8 cellular contexts compared by ENCODE assay signal in genomic region chr9:65675589-65676021, GRCh38. TPM values are rescaled to one million over a fixed set of nuclear protein-coding genes. Genes with fewer than 3 reads are reported as not detected.
DNase-seq lines count a peak whose midpoint lies in the region; ATAC-seq and TF ChIP-seq lines count a peak whose summit lies in the region.
"Not testable (repeated sequence)": the region's sequence is repeated elsewhere in the genome, so short reads cannot be mapped to it uniquely, and the experiment has no call there.

ZNG1E (plus strand) TSS chr9:65675928; CDS start chr9:65675977, 49 bp downstream.

- H3K56ac ChIP-seq in H9 (ENCODE audit: insufficient read length, low read depth, low read length) = not testable (repeated sequence)

- intact Hi-C loops in right cardiac atrium (cut with DNase I) = not testable (repeated sequence)

- H3K4me3 Mint-ChIP-seq in H9 = peak within 1 kb of the TSS; percentile 62 to 75
- H3K4me3 Mint-ChIP-seq in activated T-cell treated with anti-CD3 and anti-CD28 coated beads, Interleukin-2, amount 50 U/mL, for 4 hours = peak within 1 kb of the TSS; percentile 78
- peak within 1 kb of the TSS; percentile 91 for H3K4me3 Mint-ChIP-seq in neural crest cell

- H2BK15ac ChIP-seq in H9 (ENCODE audit: low read depth, low read length) = not testable (repeated sequence)

- not testable (repeated sequence) for H2AFZ ChIP-seq in H9 (ENCODE audit: low read length)

- not testable (repeated sequence) for H3K27me3 Mint-ChIP-seq in H9 (ENCODE audit: low read depth); activated T-cell treated with anti-CD3 and anti-CD28 coated beads, Interleukin-2, amount 50 U/mL, for 4 hours (ENCODE audit: low read depth); neural crest cell (ENCODE audit: low read depth)

- H3K79me1 ChIP-seq in H9 (ENCODE audit: insufficient read depth, low read depth, low read length, poor library complexity, severe bottlenecking) = not testable (repeated sequence)

- H3K4me1 ChIP-seq in H9 (ENCODE audit: insufficient read depth, low read length); right cardiac atrium (ENCODE audit: control insufficient read depth, insufficient read depth, low read length): not testable (repeated sequence)

- CTCF ChIA-PET in AG04450 (lab: Charles Lee) = not testable (repeated sequence)

- not testable (repeated sequence) for H3K4ac ChIP-seq in H9 (ENCODE audit: low read depth, low read length)

- not testable (repeated sequence) for H2AK5ac ChIP-seq in H9 (ENCODE audit: insufficient read length, low read length)

- not testable (repeated sequence) for H3K9ac ChIP-seq in H9 (ENCODE audit: extremely low read depth, insufficient read length, low read length)

- not testable (repeated sequence) for H3K27ac Mint-ChIP-seq in H9; neural crest cell (ENCODE audit: unreplicated experiment)

- TF ChIP-seq CTCF in AG04450 (IDR thresholded peaks at IDR 0.05; ENCODE audit: low read depth, low read length); H9 (conservative IDR thresholded peaks at IDR 0.05); neural crest cell (conservative IDR thresholded peaks at IDR 0.05): not testable (repeated sequence)

- not testable (repeated sequence) for H3K9me3 Mint-ChIP-seq in H9; activated T-cell treated with anti-CD3 and anti-CD28 coated beads, Interleukin-2, amount 50 U/mL, for 4 hours; neural crest cell

- not testable (repeated sequence) for H3K4me2 ChIP-seq in H9 (ENCODE audit: insufficient read depth, insufficient read length, low read length)

- H4K8ac ChIP-seq in H9 (replicated peaks; ENCODE audit: insufficient read length, low read depth, low read length) = not testable (repeated sequence)

- not testable (repeated sequence) for H3K23ac ChIP-seq in H9 (ENCODE audit: insufficient read length, low read depth, low read length)

- not testable (repeated sequence) for H2BK5ac ChIP-seq in H9 (ENCODE audit: insufficient read length, low read length)

- not testable (repeated sequence) for H3K79me2 ChIP-seq in H9 (ENCODE audit: insufficient read depth, low read length)

- H4K91ac ChIP-seq in H9 (ENCODE audit: insufficient read length, low read depth, low read length) = not testable (repeated sequence)

- not testable (repeated sequence) for H3K18ac ChIP-seq in H9 (ENCODE audit: insufficient read length, low read depth, low read length)

- not testable (repeated sequence) for H3K23me2 ChIP-seq in H9 (ENCODE audit: insufficient read length, low read depth, low read length, poor library complexity, severe bottlenecking)

- not testable (repeated sequence) for DNase-seq in AG04450 (ENCODE audit: low read depth, low spot score)
- DNase-seq in H9 (peak; percentile 61), SK-N-DZ (ENCODE audit: low spot score) (peak; percentile 35), dedifferentiated amniotic fluid mesenchymal stem cell (ENCODE audit: extremely low spot score) (peak; percentile 13), right cardiac atrium (peak; percentile 46 to 72 (median 68)), neural crest cell (ENCODE audit: low read depth, low spot score) (peak; percentile 16)
- peak; percentile 66 for DNase-seq in activated T-cell treated with anti-CD3 and anti-CD28 coated beads, Interleukin-2, amount 50 U/mL, for 4 hours
- peak; percentile 25 to 41 (median 31) for DNase-seq in stimulated activated CD4-positive, alpha-beta T cell treated with anti-CD3 and anti-CD28 coated beads, TNF-alpha, amount 100 ng/mL, for 1 hour (ENCODE audit: low read depth in 3 of 3, low spot score in 1 of 3)

- H3K4me1 Mint-ChIP-seq in H9; activated T-cell treated with anti-CD3 and anti-CD28 coated beads, Interleukin-2, amount 50 U/mL, for 4 hours (ENCODE audit: low read depth); neural crest cell: not testable (repeated sequence)

- not testable (repeated sequence) for H2BK12ac ChIP-seq in H9 (ENCODE audit: insufficient read length, low read depth, low read length)

- H3K27ac ChIP-seq in AG04450 (ENCODE audit: low read depth, low read length); H9 (ENCODE audit: insufficient read length, low read depth, low read length): not testable (repeated sequence)
- peak within 1 kb of the TSS; percentile 85 for H3K27ac ChIP-seq in right cardiac atrium (ENCODE audit: low read length)

- H2BK120ac ChIP-seq in H9 (ENCODE audit: low read depth, low read length, poor library complexity, severe bottlenecking) = not testable (repeated sequence)

- not testable (repeated sequence) for H3K36me3 Mint-ChIP-seq in H9 (ENCODE audit: insufficient read depth in 1 of 3, low read depth in 3 of 3); activated T-cell treated with anti-CD3 and anti-CD28 coated beads, Interleukin-2, amount 50 U/mL, for 4 hours (ENCODE audit: insufficient read depth); neural crest cell (ENCODE audit: low read depth)

- H4K5ac ChIP-seq in H9 (ENCODE audit: insufficient read length, low read depth, low read length) = not testable (repeated sequence)

- not testable (repeated sequence) for H2BK20ac ChIP-seq in H9 (ENCODE audit: low read depth, low read length, poor library complexity, severe bottlenecking)

- ATAC-seq in activated T-cell treated with anti-CD3 and anti-CD28 coated beads, Interleukin-2, amount 50 U/mL, for 4 hours; right cardiac atrium: not testable (repeated sequence)

- not testable (repeated sequence) for H3K14ac ChIP-seq in H9 (ENCODE audit: insufficient read depth, low read length)

- POLR2A ChIA-PET in AG04450 (lab: Yijun Ruan, JAX) = not testable (repeated sequence)

- H3K4me3 ChIP-seq in AG04450 (ENCODE audit: low read depth, low read length) (peak within 1 kb of the TSS; percentile 60), right cardiac atrium (ENCODE audit: low read length) (peak within 1 kb of the TSS; percentile 57)

- H4K20me1 ChIP-seq in H9 (ENCODE audit: control insufficient read depth, insufficient read depth, insufficient read length) = not testable (repeated sequence)

- H3T11ph ChIP-seq in H9 (ENCODE audit: low read length) = not testable (repeated sequence)

- H3K9me3 ChIP-seq in AG04450 (ENCODE audit: control insufficient read depth, insufficient read depth, low read length); H9 (ENCODE audit: control insufficient read depth, low read depth, low read length); right cardiac atrium (ENCODE audit: control insufficient read depth, low read length): not testable (repeated sequence)

- WGBS in H9 (ENCODE audit: extremely low coverage, insufficient read length, low lambda C conversion rate) = no CpG with 5 or more reads among the region's 33 CpGs
- WGBS in right cardiac atrium = 1% methylated on average over 22 of the region's 33 CpGs

- not testable (repeated sequence) for H3K27me3 ChIP-seq in AG04450 (ENCODE audit: control insufficient read depth, insufficient read depth, low read length); H9 (ENCODE audit: insufficient read depth, low read length); right cardiac atrium (ENCODE audit: control insufficient read depth, insufficient read depth)

RNA-seq across cellular contexts. Expression of gene ZNG1E, which starts in this region (rescaled TPM):
- polyA plus RNA-seq in AG04450 (2011; rRNA removed) (21.8 and 25.7 TPM in 2 replicates), right cardiac atrium (20.8 TPM)
- polyA minus RNA-seq in AG04450 (2011; rRNA and poly(A)+ RNA removed) = 20.6 and 28.0 TPM in 2 replicates
- total RNA-seq in H9 (2021) (29.2 and 34.1 TPM in 2 replicates), right cardiac atrium (10 to 100 TPM; 17.6 to 27.3 (median 19.8) TPM), neural crest cell (34.5 and 35.6 TPM in 2 replicates)
- polyA plus RNA-seq in SK-N-DZ (2014; cell fraction: cytosol; rRNA removed) = 29.7 and 35.4 TPM in 2 replicates
- 89.2 and 98.0 TPM in 2 replicates for polyA plus RNA-seq in SK-N-DZ (2014; cell fraction: nucleus; rRNA removed)
- total RNA-seq in activated T-cell treated with anti-CD3 and anti-CD28 coated beads, Interleukin-2, amount 50 U/mL, for 4 hours = 10 to 100 TPM; 38.2 to 42.8 (median 41.5) TPM
